3 cellular contexts compared by ENCODE assay signal in genomic region chr1:197013234-197013633, GRCh38.
TF ChIP-seq lines count a peak whose summit lies in the region.

No MANE protein-coding gene starts in this region.

TF ChIP-seq in SK-N-SH, 30 proteins besides CTCF, POLR2A, EP300 and RAD21 (continues in another document):
- TF ChIP-seq ZBTB33 (IDR thresholded peaks at IDR 0.05; ENCODE audit: borderline replicate concordance, low read depth) (no peak), EZH2phosphoT487 (IDR thresholded peaks at IDR 0.05; ENCODE audit: borderline replicate concordance, low read depth) (no peak), RCOR1 (IDR thresholded peaks at IDR 0.05; ENCODE audit: low read length) (no peak), PBX3 (IDR thresholded peaks at IDR 0.05) (no peak), USF1 (IDR thresholded peaks at IDR 0.05; ENCODE audit: borderline replicate concordance, low read depth) (no peak), SMC3 (IDR thresholded peaks at IDR 0.05; ENCODE audit: low read depth, low read length) (no peak), FOXJ3 (CRISPR knock-in tag; IDR thresholded peaks at IDR 0.05) (no peak), FOSL2 (IDR thresholded peaks at IDR 0.05; ENCODE audit: borderline replicate concordance, low read depth) (no peak), FOXM1 (IDR thresholded peaks at IDR 0.05; ENCODE audit: low read depth) (no peak), NRF1 (IDR thresholded peaks at IDR 0.05; ENCODE audit: low read depth, low read length) (no peak), REST (IDR thresholded peaks at IDR 0.05; ENCODE audit: low read depth, low read length) (no peak)

TF ChIP-seq in SK-N-SH treated with all-trans-retinoic acid at 6 μM for 48 hours, 23 proteins besides CTCF, POLR2A, EP300 and RAD21:
- no peak for TF ChIP-seq ZFP3 (CRISPR knock-in tag; IDR thresholded peaks at IDR 0.05)

TF ChIP-seq in H1, 55 proteins besides CTCF, POLR2A, EP300 and RAD21:
- TF ChIP-seq ZNF274 (IDR thresholded peaks at IDR 0.05; ENCODE audit: borderline replicate concordance, extremely low read depth, low read length) = no peak
